Comparison of ENCODE assay signal across 21 cellular contexts in genomic region chr9:27383524-27383923, GRCh38.
A peak's percentile ranks its signal among the peaks of the same experiment; 100 is the strongest.
DNase-seq lines count a peak whose midpoint lies in the region; ATAC-seq and TF ChIP-seq lines count a peak whose summit lies in the region.
"Had no signal": no experiment of that assay in that cellular context is flagged by ENCODE, and none has a peak within 500 bp of the region (broad histone marks: within the 10 kb centered on the region; RNA-seq: fewer than 3 reads in every experiment).

No MANE protein-coding gene starts in this region.

- no peaks in the 10 kb centered on the region for H3K9me3 Mint-ChIP-seq in activated T-helper 17 cell treated with anti-CD3 and anti-CD28 coated beads, Interleukin-2, amount 50 U/mL, for 72 hours
- H3K9me3 Mint-ChIP-seq: activated naive CD8-positive, alpha-beta T cell treated with anti-CD3 and anti-CD28 coated beads, Interleukin-2, amount 50 U/mL, for 24 hours; activated T-helper 2 cell treated with anti-CD3 and anti-CD28 coated beads, Interferon-gamma antibody, Interleukin-2, Interleukin-4, amounts not matched to agents 10 μg/mL and 5 μg/mL and 100 μg/mL, durations not matched to agents 14 hours and 24 hours and 36 hours; stimulated activated naive B cell treated with anti-CD40 and anti-IgM and Interleukin-4, amounts not matched to agents 10 μg/mL and 1 μg/mL and 100 μg/mL, for 72 hours had no signal

- no peaks in the 10 kb centered on the region for H3K79me2 ChIP-seq in osteoblast (ENCODE audit: insufficient read depth, low read length)

- no peaks in the 10 kb centered on the region for H3K4me1 Mint-ChIP-seq in activated T-helper 17 cell treated with anti-CD3 and anti-CD28 coated beads, Interleukin-2, amount 50 U/mL, for 72 hours

- H3K27ac ChIP-seq in Peyer's patch (peak overlapping the region in 3 of 4 donors; percentile 63 to 81 (median 63)), osteoblast (ENCODE audit: low read depth, low read length) (no peak overlapping the region)
- H3K27ac ChIP-seq: breast epithelium had no signal

- no peak overlapping the region for H3K4me3 Mint-ChIP-seq in activated T-helper 17 cell treated with anti-CD3 and anti-CD28 coated beads, Interleukin-2, amount 50 U/mL, for 72 hours
- H3K4me3 Mint-ChIP-seq: activated naive CD8-positive, alpha-beta T cell treated with anti-CD3 and anti-CD28 coated beads, Interleukin-2, amount 50 U/mL, for 24 hours; naive thymus-derived CD4-positive, alpha-beta T cell; stimulated activated naive B cell treated with anti-CD40 and anti-IgM and Interleukin-4, amounts not matched to agents 10 μg/mL and 1 μg/mL and 100 μg/mL, for 72 hours had no signal

- H3K4me3 ChIP-seq in Peyer's patch (no peak overlapping the region), osteoblast (ENCODE audit: insufficient read depth, low read length) (no peak overlapping the region)
- H3K4me3 ChIP-seq: breast epithelium had no signal

- H3K36me3 Mint-ChIP-seq in activated T-helper 17 cell treated with anti-CD3 and anti-CD28 coated beads, Interleukin-2, amount 50 U/mL, for 72 hours (ENCODE audit: low read depth), result no peaks in the 10 kb centered on the region
- H3K36me3 Mint-ChIP-seq: naive thymus-derived CD4-positive, alpha-beta T cell; stimulated activated naive B cell treated with anti-CD40 and anti-IgM and Interleukin-4, amounts not matched to agents 10 μg/mL and 1 μg/mL and 100 μg/mL, for 72 hours had no signal

- H3K27ac Mint-ChIP-seq in activated T-helper 17 cell treated with anti-CD3 and anti-CD28 coated beads, Interleukin-2, amount 50 U/mL, for 72 hours, result no peak overlapping the region
- H3K27ac Mint-ChIP-seq: activated naive CD8-positive, alpha-beta T cell treated with anti-CD3 and anti-CD28 coated beads, Interleukin-2, amount 50 U/mL, for 24 hours; activated T-helper 2 cell treated with anti-CD3 and anti-CD28 coated beads, Interferon-gamma antibody, Interleukin-2, Interleukin-4, amounts not matched to agents 10 μg/mL and 5 μg/mL and 100 μg/mL, durations not matched to agents 14 hours and 24 hours and 36 hours; naive thymus-derived CD4-positive, alpha-beta T cell; stimulated activated naive B cell treated with anti-CD40 and anti-IgM and Interleukin-4, amounts not matched to agents 10 μg/mL and 1 μg/mL and 100 μg/mL, for 72 hours had no signal

- TF ChIP-seq CTCF in Peyer's patch (IDR thresholded peaks at IDR 0.05) (no peak), osteoblast (IDR thresholded peaks at IDR 0.05; ENCODE audit: extremely low read depth, low read depth, low read length) (no peak)

- H3K4me1 ChIP-seq in Peyer's patch, result peaks cover 0 to 85% (median 11%) of the 10 kb centered on the region in 4 donors
- no peaks in the 10 kb centered on the region for H3K4me1 ChIP-seq in osteoblast (ENCODE audit: insufficient read depth, low read length)

- ATAC-seq in HG02588 (IDR thresholded peaks at IDR 0.05; ENCODE audit: unreplicated experiment), result peak; percentile 49
- no peak for ATAC-seq in activated T-helper 17 cell treated with anti-CD3 and anti-CD28 coated beads, Interleukin-2, amount 50 U/mL, for 72 hours (replicated peaks)
- ATAC-seq: activated naive CD8-positive, alpha-beta T cell treated with anti-CD3 and anti-CD28 coated beads, Interleukin-2, amount 50 U/mL, for 24 hours; foreskin keratinocyte; naive thymus-derived CD4-positive, alpha-beta T cell; sciatic nerve; stimulated activated naive B cell treated with anti-CD40 and anti-IgM and Interleukin-4, amounts not matched to agents 10 μg/mL and 1 μg/mL and 100 μg/mL, for 72 hours had no signal

- DNase-seq in DMS153 treated with DMSO at 0.1 percent for 48 hours (lab: John Stamatoyannopoulos, UW; ENCODE audit: unreplicated experiment), result peak; percentile 28
- no peak for DNase-seq in Peyer's patch
- peak; percentile 21 for DNase-seq in osteoblast (ENCODE audit: insufficient read length, low spot score, missing footprints)
- no peak for DNase-seq in NCI-H2029 treated with DMSO at 0.1 percent for 48 hours (lab: John Stamatoyannopoulos, UW)
- no peak for DNase-seq in T-helper 1 cell
- DNase-seq: activated CD4-positive, alpha-beta T cell treated with anti-CD3 and anti-CD28 coated beads for 1 hour; activated naive CD8-positive, alpha-beta T cell treated with anti-CD3 and anti-CD28 coated beads, Interleukin-2, amount 50 U/mL, for 24 hours; dermis blood vessel endothelial cell; foreskin keratinocyte; kidney; naive thymus-derived CD4-positive, alpha-beta T cell; NCI-H1105 treated with DMSO at 0.1 percent for 48 hours; NCI-H2171 treated with DMSO at 0.1 percent for 48 hours; NK-92 treated with Interleukin-12 subunit alpha and Interleukin-12 subunit beta, amount 100 ng/mL, for 24 hours; RPMI8226; stimulated activated naive B cell treated with anti-CD40 and anti-IgM and Interleukin-4, amounts not matched to agents 10 μg/mL and 1 μg/mL and 100 μg/mL, for 72 hours had no signal

- no peaks in the 10 kb centered on the region for H4K20me1 ChIP-seq in osteoblast (ENCODE audit: insufficient read depth, low read length)

- no peaks in the 10 kb centered on the region for H3K27me3 ChIP-seq in Peyer's patch
- H3K27me3 ChIP-seq in osteoblast (ENCODE audit: insufficient read depth, low read length), result peaks cover 3% of the 10 kb centered on the region
- H3K27me3 ChIP-seq: breast epithelium, foreskin keratinocyte had no signal

- H3K9me3 ChIP-seq in Peyer's patch (no peaks in the 10 kb centered on the region), osteoblast (ENCODE audit: low read depth, low read length) (no peaks in the 10 kb centered on the region)
- H3K9me3 ChIP-seq: breast epithelium had no signal

- H3K27me3 Mint-ChIP-seq in activated T-helper 17 cell treated with anti-CD3 and anti-CD28 coated beads, Interleukin-2, amount 50 U/mL, for 72 hours, result no peaks in the 10 kb centered on the region
- H3K27me3 Mint-ChIP-seq: activated naive CD8-positive, alpha-beta T cell treated with anti-CD3 and anti-CD28 coated beads, Interleukin-2, amount 50 U/mL, for 24 hours; stimulated activated naive B cell treated with anti-CD40 and anti-IgM and Interleukin-4, amounts not matched to agents 10 μg/mL and 1 μg/mL and 100 μg/mL, for 72 hours had no signal

- H3K4me2 ChIP-seq in osteoblast (ENCODE audit: insufficient read depth, low read length), result no peak overlapping the region

- H3K36me3 ChIP-seq in Peyer's patch, result no peaks in the 10 kb centered on the region
- no peaks in the 10 kb centered on the region for H3K36me3 ChIP-seq in osteoblast (ENCODE audit: insufficient read depth, low read length)
- H3K36me3 ChIP-seq: breast epithelium had no signal

- H2AFZ ChIP-seq in osteoblast (ENCODE audit: low read length), result no peak overlapping the region

- TF ChIP-seq POLR2A in Peyer's patch (IDR thresholded peaks at IDR 0.05), result no peak

Comparison
In these comparisons a context has a peak if more than half of its experiments do, and no peak if none do; other contexts are left out.
1. DNase-seq: peak in DMS153 treated with DMSO at 0.1 percent for 48 hours (single experiment) and osteoblast (single experiment); none in Peyer's patch (0 of 3), NCI-H2029 treated with DMSO at 0.1 percent for 48 hours (single experiment) and T-helper 1 cell (0 of 5).